ENCODE assay signal across 8 cellular contexts in the genomic region with DNA sequence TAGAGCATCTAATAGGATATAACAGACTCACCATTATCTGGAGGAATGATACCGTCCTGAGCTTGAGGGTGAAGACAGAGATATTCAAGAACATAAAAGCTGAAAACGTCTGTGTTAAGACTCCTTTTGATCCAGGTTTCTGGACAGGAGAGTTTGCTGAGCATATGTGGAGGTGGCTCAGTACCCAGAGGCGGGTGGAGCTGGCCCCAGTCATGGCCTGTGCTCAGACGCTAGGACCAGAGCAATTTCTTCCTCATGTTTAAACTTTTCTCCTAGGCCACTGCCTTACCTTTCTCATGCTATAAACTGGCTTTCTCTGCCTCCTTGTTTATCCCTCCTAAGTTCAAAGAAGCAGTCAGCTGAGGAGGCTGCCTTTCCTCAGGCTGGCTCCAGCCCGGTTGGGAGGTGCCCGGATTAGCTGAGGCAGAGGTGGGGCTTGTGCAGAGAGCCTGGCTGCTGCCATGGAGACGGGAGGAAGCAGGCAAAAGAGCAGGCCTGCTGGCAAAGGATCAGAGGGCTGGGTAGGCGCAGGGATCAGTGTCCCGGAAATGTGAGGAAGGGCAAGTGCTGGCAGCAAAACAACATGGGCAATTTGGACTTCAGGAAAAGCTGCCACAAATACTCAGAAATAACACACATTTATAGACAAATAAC. TPM values are rescaled to one million over a fixed set of nuclear protein-coding genes. Genes with fewer than 3 reads are reported as not detected.
DNase-seq lines count a peak whose midpoint lies in the region; ATAC-seq, FAIRE-seq and TF ChIP-seq lines count a peak whose summit lies in the region.

No MANE protein-coding gene starts in this region.

- DNase-seq in A549 (ENCODE audit: low read depth in 1 of 2, low spot score in 1 of 2) (peak; percentile 81), LNCaP clone FGC (ENCODE audit: low read depth) (peak; percentile 90), ascending aorta (ENCODE audit: low spot score in 2 of 2) (peak; percentile 65 to 94), right atrium auricular region (ENCODE audit: low spot score) (peak; percentile 94), T-cell (no peak)

- CTCF ChIA-PET in A549 (lab: Yijun Ruan, JAX) (interaction anchor here (1.1 to 4.1 kb wide), 4 partner anchors 10 to 118 kb away, joined by 3 to 19 read pairs (median 6); no protein-coding TSS in a partner anchor), T-cell (lab: Charles Lee) (no interaction called here)

- no peak overlapping the region for H3K27ac Mint-ChIP-seq in T-cell

- intact Hi-C loops in ascending aorta (cut with DNase I): loop anchor here (10.0 kb wide), 1 partner anchor 338 kb away; no protein-coding TSS in a partner anchor

- H3K36me3 Mint-ChIP-seq in T-cell: peaks cover 25% of the 10 kb centered on the region

- FAIRE-seq in A549 (lab: Jason Lieb, UNC): no peak

- no peak for TF ChIP-seq POLR2A in A549 (IDR thresholded peaks at IDR 0.05; ENCODE audit: low read length)

- H3K4me2 ChIP-seq in A549: peak overlapping the region; percentile 69

- TF ChIP-seq CTCF in A549 (IDR thresholded peaks at IDR 0.05): no peak
- TF ChIP-seq CTCF in LNCaP clone FGC (IDR thresholded peaks at IDR 0.05; ENCODE audit: control insufficient read depth, extremely low read depth, insufficient read depth): no peak
- TF ChIP-seq CTCF in ascending aorta (IDR thresholded peaks at IDR 0.05): no peak
- TF ChIP-seq CTCF in right atrium auricular region (IDR thresholded peaks at IDR 0.05): no peak

- peak overlapping the region; percentile 65 to 86 for H3K27ac ChIP-seq in A549
- peak overlapping the region; percentile 69 to 73 for H3K27ac ChIP-seq in ascending aorta
- H3K27ac ChIP-seq in right atrium auricular region: peak overlapping the region; percentile 63 to 76
- peak overlapping the region; percentile 74 for H3K27ac ChIP-seq in rectal smooth muscle tissue (ENCODE audit: low read depth, low read length)

- H3K9me3 Mint-ChIP-seq in T-cell: no peaks in the 10 kb centered on the region

- H3K9me3 ChIP-seq in A549 (no peaks in the 10 kb centered on the region), ascending aorta (no peaks in the 10 kb centered on the region), right atrium auricular region (no peaks in the 10 kb centered on the region)

- POLR2A ChIA-PET in A549 (lab: Yijun Ruan, JAX) (interaction anchor here (1.4 kb wide), 1 partner anchor 52 kb away, joined by 6 read pairs; the partner anchor contains the start of gene KLC1), T-cell (lab: Charles Lee) (no interaction called here)

- peaks cover 0 to 2% (median 0%) of the 10 kb centered on the region in 3 donors for H3K4me1 Mint-ChIP-seq in T-cell

- H3K36me3 ChIP-seq in ascending aorta: peaks cover 26 to 35% of the 10 kb centered on the region in 2 donors
- H3K36me3 ChIP-seq in right atrium auricular region: peaks cover 49% of the 10 kb centered on the region
- peaks cover 10% of the 10 kb centered on the region for H3K36me3 ChIP-seq in rectal smooth muscle tissue (ENCODE audit: control insufficient read depth, insufficient read depth, low read length)

- no peak overlapping the region for H3K4me3 ChIP-seq in A549
- H3K4me3 ChIP-seq in LNCaP clone FGC (ENCODE audit: low read depth, low read length): no peak overlapping the region
- H3K4me3 ChIP-seq in ascending aorta: no peak overlapping the region
- no peak overlapping the region for H3K4me3 ChIP-seq in right atrium auricular region
- peak overlapping the region; percentile 5 for H3K4me3 ChIP-seq in rectal smooth muscle tissue (ENCODE audit: low read length)

- no peak overlapping the region for H3K9ac ChIP-seq in rectal smooth muscle tissue (ENCODE audit: low read length)

- no peak for TF ChIP-seq EP300 in A549 (IDR thresholded peaks at IDR 0.05)

- H3K27me3 ChIP-seq in ascending aorta (no peaks in the 10 kb centered on the region), right atrium auricular region (no peaks in the 10 kb centered on the region), rectal smooth muscle tissue (ENCODE audit: control insufficient read depth, insufficient read depth, low read length) (no peaks in the 10 kb centered on the region)

- no peaks in the 10 kb centered on the region for H3K27me3 Mint-ChIP-seq in T-cell

- no peak overlapping the region for H3K4me3 Mint-ChIP-seq in T-cell

- no peak for TF ChIP-seq RAD21 in A549 (conservative IDR thresholded peaks at IDR 0.05 in 1 of 2, IDR thresholded peaks at IDR 0.05 in 1 of 2)

- WGBS in A549 (ENCODE audit: missing lambda C conversion rate): 26% methylated on average over 9 of the region's 9 CpGs

- ATAC-seq in A549 (peak; percentile 96 to 98), GM18519 (IDR thresholded peaks at IDR 0.05; ENCODE audit: low FRiP score, unreplicated experiment) (no peak), HG02885 (IDR thresholded peaks at IDR 0.05; ENCODE audit: poor library complexity, unreplicated experiment) (no peak), T-cell (replicated peaks in 1 of 4) (no peak)

- H3K4me1 ChIP-seq in A549 (peaks cover 23% of the 10 kb centered on the region), ascending aorta (peaks cover 0 to 14% of the 10 kb centered on the region in 2 donors), right atrium auricular region (peaks cover 0 to 32% of the 10 kb centered on the region in 2 donors), rectal smooth muscle tissue (ENCODE audit: control insufficient read depth, insufficient read depth, low read length) (peaks cover 13% of the 10 kb centered on the region)

TF ChIP-seq in A549, 52 proteins besides CTCF, POLR2A, EP300 and RAD21:
- no peak for TF ChIP-seq MAFK (IDR thresholded peaks at IDR 0.05; ENCODE audit: partially characterized antibody)
- no peak for TF ChIP-seq CEBPB (IDR thresholded peaks at IDR 0.05)
- TF ChIP-seq MAX (IDR thresholded peaks at IDR 0.05): no peak
- no peak for TF ChIP-seq RFX5 (IDR thresholded peaks at IDR 0.05)
- TF ChIP-seq ZC3H11A (IDR thresholded peaks at IDR 0.05): no peak
- TF ChIP-seq ZNF302 (CRISPR knock-in tag; IDR thresholded peaks at IDR 0.05): no peak
- no peak for TF ChIP-seq ELK1 (IDR thresholded peaks at IDR 0.05; ENCODE audit: low read depth, low read length)

RNA-seq across cellular contexts. Expression of gene COA8, which starts 13.7 kb away (rescaled TPM):
- polyA plus RNA-seq in A549 (2011; rRNA removed): 23.2 and 29.8 TPM in 2 replicates
- polyA plus RNA-seq in A549 (2012; cell fraction: cytosol; rRNA removed): 11.0 and 14.3 TPM in 2 replicates
- polyA plus RNA-seq in A549 (2012; cell fraction: nucleus; rRNA removed): 5.5 and 5.6 TPM in 2 replicates
- polyA plus RNA-seq in A549 (2017; fragmentation: RNase III; extraction: RNeasy Plus Mini Kit Qiagen cat#74134 plus additional on column Dnase treatment): 32.1 to 38.2 TPM (median 34.9 TPM) in 3 replicates
- 3.6 and 4.1 TPM in 2 replicates for polyA minus RNA-seq in A549 (2011; rRNA and poly(A)+ RNA removed)
- total RNA-seq in ascending aorta: 37.7 TPM
- 10 to 100 TPM; 21.3 to 53.2 TPM for total RNA-seq in right atrium auricular region
- total RNA-seq in T-cell: 10 to 100 TPM; 17.7 to 27.5 (median 22.3) TPM

RNA-seq across cellular contexts. Expression of gene BAG5, which starts 14.0 kb away (rescaled TPM):
- polyA plus RNA-seq in A549 (2011; rRNA removed) (20.4 and 20.8 TPM in 2 replicates), A549 (2017; fragmentation: RNase III; extraction: RNeasy Plus Mini Kit Qiagen cat#74134 plus additional on column Dnase treatment) (23.8 to 25.4 TPM (median 24.8 TPM) in 3 replicates)
- polyA plus RNA-seq in A549 (2012; cell fraction: cytosol; rRNA removed): 4.7 and 5.6 TPM in 2 replicates
- polyA plus RNA-seq in A549 (2012; cell fraction: nucleus; rRNA removed): 2.6 and 4.8 TPM in 2 replicates
- 16.9 and 19.1 TPM in 2 replicates for polyA minus RNA-seq in A549 (2011; rRNA and poly(A)+ RNA removed)
- total RNA-seq in ascending aorta (7.1 TPM), right atrium auricular region (10 to 100 TPM; 16.1 to 17.7 TPM), T-cell (10 to 100 TPM; 28.2 to 36.3 (median 31.1) TPM)

RNA-seq across cellular contexts. Expression of gene TRMT61A, which starts 47.5 kb away (rescaled TPM):
- polyA plus RNA-seq in A549 (2011; rRNA removed): 8.3 TPM in 2 replicates
- 27.2 and 40.2 TPM in 2 replicates for polyA plus RNA-seq in A549 (2012; cell fraction: cytosol; rRNA removed)
- 56.6 and 72.3 TPM in 2 replicates for polyA plus RNA-seq in A549 (2012; cell fraction: nucleus; rRNA removed)
- 19.3 to 20.5 TPM (median 19.4 TPM) in 3 replicates for polyA plus RNA-seq in A549 (2017; fragmentation: RNase III; extraction: RNeasy Plus Mini Kit Qiagen cat#74134 plus additional on column Dnase treatment)
- 7.1 and 8.4 TPM in 2 replicates for polyA minus RNA-seq in A549 (2011; rRNA and poly(A)+ RNA removed)
- 31.2 TPM for total RNA-seq in ascending aorta
- total RNA-seq in right atrium auricular region: 1 to 10 TPM; 4.4 to 7.4 TPM
- total RNA-seq in T-cell: 10 to 100 TPM; 10.0 to 20.3 (median 17.6) TPM

RNA-seq across cellular contexts. Expression of gene KLC1, which starts 52.5 kb away (rescaled TPM):
- 106 and 150 TPM in 2 replicates for polyA plus RNA-seq in A549 (2011; rRNA removed)
- polyA plus RNA-seq in A549 (2012; cell fraction: cytosol; rRNA removed): 160 and 161 TPM in 2 replicates
- 258 TPM in 2 replicates for polyA plus RNA-seq in A549 (2012; cell fraction: nucleus; rRNA removed)
- polyA plus RNA-seq in A549 (2017; fragmentation: RNase III; extraction: RNeasy Plus Mini Kit Qiagen cat#74134 plus additional on column Dnase treatment): 74.8 to 82.9 TPM (median 81.8 TPM) in 3 replicates
- polyA minus RNA-seq in A549 (2011; rRNA and poly(A)+ RNA removed): 64.6 and 71.5 TPM in 2 replicates
- 302 TPM for total RNA-seq in ascending aorta
- 100 to 1,000 TPM; 185 to 201 TPM for total RNA-seq in right atrium auricular region
- 100 to 1,000 TPM; 177 to 241 (median 219) TPM for total RNA-seq in T-cell

RNA-seq across cellular contexts. Expression of gene CKB, which starts 53.9 kb away (rescaled TPM):
- polyA plus RNA-seq in A549 (2011; rRNA removed) (39.4 and 52.3 TPM in 2 replicates), A549 (2017; fragmentation: RNase III; extraction: RNeasy Plus Mini Kit Qiagen cat#74134 plus additional on column Dnase treatment) (63.6 to 79.8 TPM (median 72.0 TPM) in 3 replicates)
- polyA plus RNA-seq in A549 (2012; cell fraction: cytosol; rRNA removed): 209 and 212 TPM in 2 replicates
- polyA plus RNA-seq in A549 (2012; cell fraction: nucleus; rRNA removed): 253 and 407 TPM in 2 replicates
- 13.0 and 19.4 TPM in 2 replicates for polyA minus RNA-seq in A549 (2011; rRNA and poly(A)+ RNA removed)
- total RNA-seq in ascending aorta (144 TPM), right atrium auricular region (100 to 1,000 TPM; 546 to 707 TPM), T-cell (1 to 10 TPM; 4.7 to 7.6 (median 6.6) TPM)

Comparison
In these comparisons a context has a peak if more than half of its experiments do, and no peak if none do; other contexts are left out.
1. ATAC-seq: peak in A549 (2 of 2); none in GM18519 (single experiment), HG02885 (single experiment) and T-cell (0 of 4).
2. DNase-seq: peak in A549 (2 of 2), LNCaP clone FGC (single experiment), ascending aorta (2 of 2) and right atrium auricular region (single experiment); none in T-cell (0 of 34).
3. Peak in every context shown above with its lines, with median percentiles within 50 percentile points of each other: H3K27ac ChIP-seq.